In genomic region chr2:234970467-234970866, GRCh38 we compare ENCODE assay signal across 13 cellular contexts. TPM values are rescaled to one million over a fixed set of nuclear protein-coding genes. Genes with fewer than 3 reads are reported as not detected.
DNase-seq lines count a peak whose midpoint lies in the region; ATAC-seq and TF ChIP-seq lines count a peak whose summit lies in the region.
"Had no signal": no experiment of that assay in that cellular context is flagged by ENCODE, and none has a peak within 500 bp of the region (broad histone marks: within the 10 kb centered on the region; RNA-seq: fewer than 3 reads in every experiment).

No MANE protein-coding gene starts in this region.

- H3K27me3 Mint-ChIP-seq in mesothelial cell of epicardium (ENCODE audit: low read depth) = no peaks in the 10 kb centered on the region
- H3K27me3 Mint-ChIP-seq in activated T-cell treated with anti-CD3 and anti-CD28 coated beads, Interleukin-2, amount 50 U/mL, for 4 hours (ENCODE audit: low read depth) = peaks cover 26% of the 10 kb centered on the region

- H3K4me1 Mint-ChIP-seq in mesothelial cell of epicardium = peaks cover 41% of the 10 kb centered on the region
- no peaks in the 10 kb centered on the region for H3K4me1 Mint-ChIP-seq in activated T-cell treated with anti-CD3 and anti-CD28 coated beads, Interleukin-2, amount 50 U/mL, for 4 hours (ENCODE audit: low read depth)

- ATAC-seq in activated T-cell treated with anti-CD3 and anti-CD28 coated beads, Interleukin-2, amount 50 U/mL, for 4 hours = no peak

- H3K27ac Mint-ChIP-seq in mesothelial cell of epicardium = peak overlapping the region; percentile 88

- H3K4me3 Mint-ChIP-seq in mesothelial cell of epicardium = no peak overlapping the region
- no peak overlapping the region for H3K4me3 Mint-ChIP-seq in activated T-cell treated with anti-CD3 and anti-CD28 coated beads, Interleukin-2, amount 50 U/mL, for 4 hours

- H3K4me3 ChIP-seq in choroid plexus epithelial cell (ENCODE audit: low read depth, low read length) = no peak overlapping the region
- H3K4me3 ChIP-seq: skin epidermis, tibial nerve had no signal

- no peaks in the 10 kb centered on the region for H3K9me3 Mint-ChIP-seq in mesothelial cell of epicardium
- no peaks in the 10 kb centered on the region for H3K9me3 Mint-ChIP-seq in activated T-cell treated with anti-CD3 and anti-CD28 coated beads, Interleukin-2, amount 50 U/mL, for 4 hours

- H3K36me3 Mint-ChIP-seq in mesothelial cell of epicardium = peaks cover 6% of the 10 kb centered on the region
- H3K36me3 Mint-ChIP-seq in activated T-cell treated with anti-CD3 and anti-CD28 coated beads, Interleukin-2, amount 50 U/mL, for 4 hours (ENCODE audit: insufficient read depth) = no peaks in the 10 kb centered on the region

- DNase-seq in COLO829 (ENCODE audit: low spot score) = peak; percentile 78
- peak; percentile 91 for DNase-seq in M059J (ENCODE audit: low read depth)
- peak; percentile 67 for DNase-seq in choroid plexus epithelial cell (ENCODE audit: low read depth)
- DNase-seq in mesothelial cell of epicardium (ENCODE audit: low spot score in 2 of 2, unreplicated experiment in 2 of 2) = no peak
- DNase-seq in activated T-cell treated with anti-CD3 and anti-CD28 coated beads, Interleukin-2, amount 50 U/mL, for 4 hours = no peak
- no peak for DNase-seq in NCI-H524 (lab: John Stamatoyannopoulos, UW)
- DNase-seq in SIG-M5 treated with dmso at 0.1 percent for 504 hours (lab: John Stamatoyannopoulos, UW; ENCODE audit: unreplicated experiment) = no peak
- no peak for DNase-seq in NCI-H510A treated with DMSO at 0.1 percent for 48 hours (lab: John Stamatoyannopoulos, UW)
- DNase-seq: activated CD4-positive, alpha-beta T cell treated with anti-CD3 and anti-CD28 coated beads for 48 hours; activated gamma-delta T cell treated with Interleukin-2 at 50 U/mL for 16 hours; NCI-H510A had no signal

- no peak for TF ChIP-seq CTCF in choroid plexus epithelial cell (conservative IDR thresholded peaks at IDR 0.05; ENCODE audit: low read depth, low read length)
- TF ChIP-seq CTCF in mesothelial cell of epicardium (IDR thresholded peaks at IDR 0.05; ENCODE audit: unreplicated experiment) = no peak

RNA-seq across cellular contexts. Expression of gene SH3BP4, which starts 18.6 kb away (rescaled TPM):
- 56.4 and 89.1 TPM in 2 replicates for total RNA-seq in M059J (2014; rRNA removed; shearing (Covaris generic))
- 44.1 to 45.0 TPM (median 44.3 TPM) in 3 replicates for total RNA-seq in mesothelial cell of epicardium
- under 1 TPM; 0.18 to 0.46 (median 0.30) TPM for total RNA-seq in activated T-cell treated with anti-CD3 and anti-CD28 coated beads, Interleukin-2, amount 50 U/mL, for 4 hours

Comparison
In these comparisons a context has a peak if more than half of its experiments do, and no peak if none do; other contexts are left out.
1. DNase-seq: peak in COLO829 (single experiment), M059J (single experiment) and choroid plexus epithelial cell (single experiment); none in mesothelial cell of epicardium (0 of 2), activated T-cell treated with anti-CD3 and anti-CD28 coated beads, Interleukin-2, amount 50 U/mL, for 4 hours (single experiment), NCI-H524 (0 of 2), SIG-M5 treated with dmso at 0.1 percent for 504 hours (single experiment) and NCI-H510A treated with DMSO at 0.1 percent for 48 hours (single experiment).
2. RNA of gene SH3BP4, which starts 18.6 kb away (total RNA-seq): 56.4 to 89.1 TPM in M059J and 44.1 to 45.0 TPM in mesothelial cell of epicardium; 0.18 to 0.46 TPM in activated T-cell treated with anti-CD3 and anti-CD28 coated beads, Interleukin-2, amount 50 U/mL, for 4 hours; every median in the first group is over 10 times any median in the second.